18 cellular contexts compared by ENCODE assay signal in genomic region chr6:89690944-89691324, GRCh38. TPM values are rescaled to one million over a fixed set of nuclear protein-coding genes. Genes with fewer than 3 reads are reported as not detected.
DNase-seq lines count a peak whose midpoint lies in the region; ATAC-seq, FAIRE-seq and TF ChIP-seq lines count a peak whose summit lies in the region.
"Had no signal": no experiment of that assay in that cellular context is flagged by ENCODE, and none has a peak within 500 bp of the region (broad histone marks: within the 10 kb centered on the region; RNA-seq: fewer than 3 reads in every experiment).

No MANE protein-coding gene starts in this region.

- TF ChIP-seq POLR2A in H1 (IDR thresholded peaks at IDR 0.05; ENCODE audit: control extremely low read depth in 1 of 2, low read depth in 2 of 2, low read length in 2 of 2): no peak; a peak in 1 of 3 replicates

- no peak overlapping the region for H3K14ac ChIP-seq in H1 (ENCODE audit: insufficient read length)

- CTCF ChIA-PET in T-cell (lab: Charles Lee): no interaction called here
- CTCF ChIA-PET in H1 (lab: Charles Lee; ENCODE audit: partially characterized antibody): interaction anchor here (0.8 kb wide), 1 partner anchor 13 kb away, joined by 3 read pairs; no protein-coding TSS in a partner anchor

- no peak overlapping the region for H3K4ac ChIP-seq in H1 (replicated peaks; ENCODE audit: insufficient read length, low read depth, low read length)

- no peak for DNase-seq in activated naive CD4-positive, alpha-beta T cell treated with anti-CD3 and anti-CD28 coated beads, Interleukin-2, amount 50 U/mL, for 16 hours
- DNase-seq in T-cell: no peak
- DNase-seq in H1 (ENCODE audit: low read depth in 1 of 2, low spot score in 2 of 2): no peak
- DNase-seq in GM19239 (ENCODE audit: insufficient read length, low spot score): no peak
- DNase-seq: DMS79, gastrocnemius medialis, kidney, NCI-H1092, NCI-H446 had no signal

- no peak overlapping the region for H2BK15ac ChIP-seq in H1 (ENCODE audit: low read length)

- no peak overlapping the region for H3K4me3 Mint-ChIP-seq in activated naive CD4-positive, alpha-beta T cell treated with anti-CD3 and anti-CD28 coated beads, Interleukin-2, amount 50 U/mL, for 24 hours
- no peak overlapping the region for H3K4me3 Mint-ChIP-seq in T-cell
- no peak overlapping the region for H3K4me3 Mint-ChIP-seq in stimulated activated memory B cell treated with anti-CD40 and anti-IgM and Interleukin-4, amounts not matched to agents 10 μg/mL and 1 μg/mL and 100 μg/mL, for 72 hours
- H3K4me3 Mint-ChIP-seq: activated T-helper 1 cell treated with anti-CD3 and anti-CD28 coated beads, Interleukin-12 subunit alpha, Interleukin-12 subunit beta, Interleukin-2, Interleukin-4 antibody, amounts not matched to agents 30 ng/mL and 10 ng/mL and 1 ng/mL, durations not matched to agents 14 hours and 24 hours and 36 hours; type B pancreatic cell had no signal

- H3K9me3 ChIP-seq in H1 (ENCODE audit: insufficient read depth in 2 of 2, low read depth in 1 of 2, low read length in 1 of 2): no peaks in the 10 kb centered on the region
- H3K9me3 ChIP-seq: gastrocnemius medialis had no signal

- no peak for TF ChIP-seq EP300 in H1 (IDR thresholded peaks at IDR 0.05; ENCODE audit: borderline replicate concordance in 1 of 2, low read depth in 2 of 2, low read length in 2 of 2)

- H3K23ac ChIP-seq in H1 (ENCODE audit: insufficient read length): no peak overlapping the region

- H3K27ac Mint-ChIP-seq in activated naive CD4-positive, alpha-beta T cell treated with anti-CD3 and anti-CD28 coated beads, Interleukin-2, amount 50 U/mL, for 24 hours: peak overlapping the region; percentile 70
- peak overlapping the region; percentile 67 to 75 for H3K27ac Mint-ChIP-seq in T-cell
- H3K27ac Mint-ChIP-seq in stimulated activated memory B cell treated with anti-CD40 and anti-IgM and Interleukin-4, amounts not matched to agents 10 μg/mL and 1 μg/mL and 100 μg/mL, for 72 hours: peak overlapping the region; percentile 60
- H3K27ac Mint-ChIP-seq: activated T-helper 1 cell treated with anti-CD3 and anti-CD28 coated beads, Interleukin-12 subunit alpha, Interleukin-12 subunit beta, Interleukin-2, Interleukin-4 antibody, amounts not matched to agents 30 ng/mL and 10 ng/mL and 1 ng/mL, durations not matched to agents 14 hours and 24 hours and 36 hours; type B pancreatic cell had no signal

- peak overlapping the region in 1 of 4 experiments; percentile 24; a peak in 1 of 7 replicates for H3K9ac ChIP-seq in H1 (replicated peaks in 1 of 4; ENCODE audit: extremely low read depth in 1 of 4, low read depth in 3 of 4, low read length in 3 of 4)

- no peak overlapping the region for H3K56ac ChIP-seq in H1 (replicated peaks; ENCODE audit: insufficient read length, low read depth, low read length)

- H2AFZ ChIP-seq in H1 (ENCODE audit: low read length): no peak overlapping the region

- peak overlapping the region; percentile 81 for H3K27ac ChIP-seq in H1 (ENCODE audit: low read depth, low read length)

- peak overlapping the region; percentile 99; the same call in 1 of the 2 replicates for H3K18ac ChIP-seq in H1 (ENCODE audit: extremely low read depth, low read length)

- H3K4me2 ChIP-seq in H1 (ENCODE audit: insufficient read depth in 1 of 2, low read depth in 2 of 2, low read length in 2 of 2): peak overlapping the region; percentile 9 to 26; a peak in 2 of 4 replicates

- no peaks in the 10 kb centered on the region for H3K27me3 Mint-ChIP-seq in activated naive CD4-positive, alpha-beta T cell treated with anti-CD3 and anti-CD28 coated beads, Interleukin-2, amount 50 U/mL, for 24 hours
- H3K27me3 Mint-ChIP-seq in T-cell: no peaks in the 10 kb centered on the region
- no peaks in the 10 kb centered on the region for H3K27me3 Mint-ChIP-seq in stimulated activated memory B cell treated with anti-CD40 and anti-IgM and Interleukin-4, amounts not matched to agents 10 μg/mL and 1 μg/mL and 100 μg/mL, for 72 hours
- H3K27me3 Mint-ChIP-seq: type B pancreatic cell had no signal

- H3K36me3 ChIP-seq in H1 (ENCODE audit: control insufficient read depth in 2 of 4, insufficient read depth in 4 of 4, low read length in 3 of 4): peaks cover 34 to 87% (median 60%) of the 10 kb centered on the region in 4 experiments

- peaks cover 22 to 33% (median 25%) of the 10 kb centered on the region in 4 experiments for H3K4me1 ChIP-seq in H1 (replicated peaks in 1 of 4; ENCODE audit: control insufficient read depth in 3 of 4, insufficient read depth in 4 of 4, low read length in 3 of 4)

- peaks cover 0 to 2% of the 10 kb centered on the region in 2 experiments for H4K20me1 ChIP-seq in H1 (replicated peaks in 1 of 2; ENCODE audit: control insufficient read depth in 1 of 2, insufficient read depth in 2 of 2, low read length in 2 of 2)

- H2BK12ac ChIP-seq in H1 (ENCODE audit: low read depth, low read length): no peak overlapping the region

- H3K9me3 Mint-ChIP-seq in activated naive CD4-positive, alpha-beta T cell treated with anti-CD3 and anti-CD28 coated beads, Interleukin-2, amount 50 U/mL, for 24 hours: no peaks in the 10 kb centered on the region
- no peaks in the 10 kb centered on the region for H3K9me3 Mint-ChIP-seq in T-cell
- no peaks in the 10 kb centered on the region for H3K9me3 Mint-ChIP-seq in stimulated activated memory B cell treated with anti-CD40 and anti-IgM and Interleukin-4, amounts not matched to agents 10 μg/mL and 1 μg/mL and 100 μg/mL, for 72 hours
- H3K9me3 Mint-ChIP-seq: activated T-helper 1 cell treated with anti-CD3 and anti-CD28 coated beads, Interleukin-12 subunit alpha, Interleukin-12 subunit beta, Interleukin-2, Interleukin-4 antibody, amounts not matched to agents 30 ng/mL and 10 ng/mL and 1 ng/mL, durations not matched to agents 14 hours and 24 hours and 36 hours; type B pancreatic cell had no signal

- H2BK20ac ChIP-seq in H1 (ENCODE audit: low read length): no peak overlapping the region

- peaks cover 2% of the 10 kb centered on the region; the same call in 1 of the 2 replicates for H3K79me1 ChIP-seq in H1 (ENCODE audit: low read depth, low read length)

- TF ChIP-seq RAD21 in H1 (IDR thresholded peaks at IDR 0.05 in 1 of 2, conservative IDR thresholded peaks at IDR 0.05 in 1 of 2; ENCODE audit: low read depth in 2 of 2, low read length in 2 of 2): no peak

- peak overlapping the region; percentile 99 for H2BK5ac ChIP-seq in H1 (ENCODE audit: low read depth, low read length)

- no peak overlapping the region; the same call in 1 of the 2 replicates for H2AK5ac ChIP-seq in H1 (ENCODE audit: low read depth, low read length)

- FAIRE-seq in H1 (lab: Jason Lieb, UNC) (peak; percentile 60), GM19239 (lab: Jason Lieb, UNC) (no peak)
- FAIRE-seq: bronchial epithelial cell, endometrium, kidney had no signal

- peaks cover 17% of the 10 kb centered on the region for H3K36me3 Mint-ChIP-seq in activated naive CD4-positive, alpha-beta T cell treated with anti-CD3 and anti-CD28 coated beads, Interleukin-2, amount 50 U/mL, for 24 hours
- H3K36me3 Mint-ChIP-seq in T-cell: peaks cover 81% of the 10 kb centered on the region
- H3K36me3 Mint-ChIP-seq in stimulated activated memory B cell treated with anti-CD40 and anti-IgM and Interleukin-4, amounts not matched to agents 10 μg/mL and 1 μg/mL and 100 μg/mL, for 72 hours: peaks cover 78% of the 10 kb centered on the region

- POLR2A ChIA-PET in T-cell (lab: Charles Lee): no interaction called here
- POLR2A ChIA-PET in H1 (lab: Charles Lee; ENCODE audit: partially characterized antibody): interaction anchor here (1.2 to 2.3 kb wide), 4 partner anchors 12 to 127 kb away, joined by 3 to 10 read pairs (median 6); no protein-coding TSS in a partner anchor

- ATAC-seq in T-cell (replicated peaks in 1 of 4): no peak
- no peak for ATAC-seq in stimulated activated memory B cell treated with anti-CD40 and anti-IgM and Interleukin-4, amounts not matched to agents 10 μg/mL and 1 μg/mL and 100 μg/mL, for 72 hours
- ATAC-seq in GM18511 (IDR thresholded peaks at IDR 0.05; ENCODE audit: unreplicated experiment): no peak
- no peak for ATAC-seq in GM18520 (IDR thresholded peaks at IDR 0.05; ENCODE audit: unreplicated experiment)
- ATAC-seq: activated CD4-positive, CD25-positive, alpha-beta regulatory T cell treated with anti-CD3 and anti-CD28 coated beads, Interleukin-2, amount 50 U/mL, for 24 hours; gastrocnemius medialis had no signal

- H4K5ac ChIP-seq in H1 (ENCODE audit: insufficient read length, low read depth, low read length): peak overlapping the region; percentile 5

- no peak overlapping the region for H2BK120ac ChIP-seq in H1 (replicated peaks; ENCODE audit: low read depth, low read length)

- no peak overlapping the region for H4K8ac ChIP-seq in H1 (ENCODE audit: extremely low read depth, insufficient read depth, low read length)

- peaks cover 0 to 3% of the 10 kb centered on the region in 2 experiments; a peak in 2 of 4 replicates for H3K79me2 ChIP-seq in H1 (ENCODE audit: control insufficient read depth in 1 of 2, insufficient read depth in 2 of 2, low read length in 2 of 2)

- TF ChIP-seq CTCF in H1 (IDR thresholded peaks at IDR 0.05; ENCODE audit: control extremely low read depth in 1 of 3, insufficient read depth in 1 of 3, low read depth in 1 of 3, low read length in 3 of 3): no peak

- peak overlapping the region; percentile 4 for H4K91ac ChIP-seq in H1 (replicated peaks; ENCODE audit: insufficient read length, low read length)

- H3K23me2 ChIP-seq in H1 (ENCODE audit: low read depth, low read length): no peaks in the 10 kb centered on the region; the same call in 1 of the 2 replicates

- no peak overlapping the region; a peak in 2 of 8 replicates for H3K4me3 ChIP-seq in H1 (ENCODE audit: extremely low read depth in 1 of 4, insufficient read depth in 2 of 4, low read depth in 3 of 4, low read length in 4 of 4)
- H3K4me3 ChIP-seq: gastrocnemius medialis had no signal

- H3K27me3 ChIP-seq in H1 (replicated peaks in 1 of 4; ENCODE audit: control insufficient read depth in 3 of 4, extremely low read depth in 1 of 4, insufficient read depth in 3 of 4, low read length in 3 of 4): no peaks in the 10 kb centered on the region
- H3K27me3 ChIP-seq: gastrocnemius medialis had no signal

- peaks cover 9% of the 10 kb centered on the region for H3K4me1 Mint-ChIP-seq in activated naive CD4-positive, alpha-beta T cell treated with anti-CD3 and anti-CD28 coated beads, Interleukin-2, amount 50 U/mL, for 24 hours
- peaks cover 5 to 8% (median 6%) of the 10 kb centered on the region in 3 donors for H3K4me1 Mint-ChIP-seq in T-cell
- peaks cover 19% of the 10 kb centered on the region for H3K4me1 Mint-ChIP-seq in stimulated activated memory B cell treated with anti-CD40 and anti-IgM and Interleukin-4, amounts not matched to agents 10 μg/mL and 1 μg/mL and 100 μg/mL, for 72 hours

RNA-seq across cellular contexts. Expression of gene LYRM2, which starts 52.4 kb away (rescaled TPM):
- 10 to 100 TPM; 18.9 to 27.0 (median 23.5) TPM for total RNA-seq in T-cell
- total RNA-seq in H1 (2021; fragmentation: NEBNext Ultra II Directional; extraction: Animal tissue kit (Norgen Biotek cat#: 25700)): 25.1 and 25.7 TPM in 2 replicates
- 2.6 and 7.3 TPM in 2 replicates for polyA plus RNA-seq in H1 (2011; rRNA removed)
- 9.8 TPM for polyA plus RNA-seq in H1 (2011; cell fraction: cytosol; rRNA removed)
- polyA plus RNA-seq in H1 (2011; cell fraction: nucleus; rRNA removed): 3.1 TPM
- polyA plus RNA-seq in H1 (2012, experiment 1 of 2): 9.8 to 25.8 TPM (median 12.0 TPM) in 4 replicates
- 2.0 TPM for polyA plus RNA-seq in H1 (2012, experiment 2 of 2)
- polyA plus RNA-seq in H1 (2013, experiment 1 of 2): 38.6 TPM
- polyA plus RNA-seq in H1 (2013, experiment 2 of 2): 36.2 TPM
- 4.8 and 6.9 TPM in 2 replicates for polyA minus RNA-seq in H1 (2011; rRNA and poly(A)+ RNA removed)
- 6.2 TPM for polyA minus RNA-seq in H1 (2011; cell fraction: cytosol; rRNA and poly(A)+ RNA removed)
- polyA minus RNA-seq in H1 (2011; cell fraction: nucleus; rRNA and poly(A)+ RNA removed): 15.3 TPM
